In genomic region chr11:63680842-63681207, GRCh38 we compare ENCODE assay signal across 1 cellular context.
TF ChIP-seq lines count a peak whose summit lies in the region.

No MANE protein-coding gene starts in this region.

TF ChIP-seq in HepG2, 621 proteins besides CTCF, POLR2A, EP300 and RAD21:
- TF ChIP-seq BRF2 (CRISPR knock-in tag; IDR thresholded peaks at IDR 0.05) = 0 out of 2 replicates have a peak, but pooled peaks have one; percentile 29
- no peak for TF ChIP-seq RARA (CRISPR knock-in tag; IDR thresholded peaks at IDR 0.05)
- TF ChIP-seq MAFF (IDR thresholded peaks at IDR 0.05; ENCODE audit: low read depth, low read length) = no peak
- no peak for TF ChIP-seq HOXA3 (CRISPR knock-in tag; IDR thresholded peaks at IDR 0.05)
- TF ChIP-seq ZSCAN5A (CRISPR knock-in tag; IDR thresholded peaks at IDR 0.05; ENCODE audit: borderline replicate concordance) = 0 out of 2 replicates have a peak, but pooled peaks have one; percentile 20
- no peak for TF ChIP-seq ZMAT3 (CRISPR knock-in tag; conservative IDR thresholded peaks at IDR 0.05)
- TF ChIP-seq FOXJ3 (CRISPR knock-in tag; IDR thresholded peaks at IDR 0.05; ENCODE audit: borderline replicate concordance) = peak; percentile 17; the same call in 1 of the 2 replicates
- peak; percentile 16; the same call in 1 of the 2 replicates for TF ChIP-seq REPIN1 (CRISPR knock-in tag; IDR thresholded peaks at IDR 0.05; ENCODE audit: borderline replicate concordance, low read depth)
- TF ChIP-seq ZNF446 (CRISPR knock-in tag; IDR thresholded peaks at IDR 0.05) = peak; percentile 62; the same call in 1 of the 2 replicates
- TF ChIP-seq ZSCAN20 (CRISPR knock-in tag; IDR thresholded peaks at IDR 0.05; ENCODE audit: borderline replicate concordance) = no peak
- TF ChIP-seq ATF6 (CRISPR knock-in tag; conservative IDR thresholded peaks at IDR 0.05) = no peak
- peak; percentile 72 for TF ChIP-seq TARDBP (CRISPR knock-in tag; IDR thresholded peaks at IDR 0.05)
- TF ChIP-seq SNAPC2 (CRISPR knock-in tag; IDR thresholded peaks at IDR 0.05) = peak; percentile 29; the same call in 1 of the 2 replicates
- TF ChIP-seq ZNF260 (CRISPR knock-in tag; IDR thresholded peaks at IDR 0.05; ENCODE audit: borderline replicate concordance, low read depth) = no peak
- no peak for TF ChIP-seq ZNF740 (CRISPR knock-in tag; IDR thresholded peaks at IDR 0.05)
- TF ChIP-seq SP140L (CRISPR knock-in tag; IDR thresholded peaks at IDR 0.05; ENCODE audit: borderline replicate concordance) = 0 out of 2 replicates have a peak, but pooled peaks have one; percentile 1
- TF ChIP-seq ZNF354B (CRISPR knock-in tag; IDR thresholded peaks at IDR 0.05) = 0 out of 2 replicates have a peak, but pooled peaks have one; percentile 43
- TF ChIP-seq YEATS4 (CRISPR knock-in tag; IDR thresholded peaks at IDR 0.05; ENCODE audit: borderline replicate concordance) = peak; percentile 2; the same call in 1 of the 2 replicates
- 0 out of 2 replicates have a peak, but pooled peaks have one; percentile 13 for TF ChIP-seq ZNF878 (CRISPR knock-in tag; IDR thresholded peaks at IDR 0.05)
- TF ChIP-seq ZNF331 (CRISPR knock-in tag; IDR thresholded peaks at IDR 0.05) = no peak
- TF ChIP-seq, protein P1, sequence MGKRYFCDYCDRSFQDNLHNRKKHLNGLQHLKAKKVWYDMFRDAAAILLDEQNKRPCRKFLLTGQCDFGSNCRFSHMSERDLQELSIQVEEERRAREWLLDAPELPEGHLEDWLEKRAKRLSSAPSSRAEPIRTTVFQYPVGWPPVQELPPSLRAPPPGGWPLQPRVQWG (CRISPR knock-in tag; IDR thresholded peaks at IDR 0.05; ENCODE audit: borderline replicate concordance, low read depth) = no peak
- no peak for TF ChIP-seq ZNF607 (CRISPR knock-in tag; IDR thresholded peaks at IDR 0.05; ENCODE audit: borderline replicate concordance)
- no peak for TF ChIP-seq PHB2 (IDR thresholded peaks at IDR 0.05; ENCODE audit: partially characterized antibody)
- TF ChIP-seq, protein P2, sequence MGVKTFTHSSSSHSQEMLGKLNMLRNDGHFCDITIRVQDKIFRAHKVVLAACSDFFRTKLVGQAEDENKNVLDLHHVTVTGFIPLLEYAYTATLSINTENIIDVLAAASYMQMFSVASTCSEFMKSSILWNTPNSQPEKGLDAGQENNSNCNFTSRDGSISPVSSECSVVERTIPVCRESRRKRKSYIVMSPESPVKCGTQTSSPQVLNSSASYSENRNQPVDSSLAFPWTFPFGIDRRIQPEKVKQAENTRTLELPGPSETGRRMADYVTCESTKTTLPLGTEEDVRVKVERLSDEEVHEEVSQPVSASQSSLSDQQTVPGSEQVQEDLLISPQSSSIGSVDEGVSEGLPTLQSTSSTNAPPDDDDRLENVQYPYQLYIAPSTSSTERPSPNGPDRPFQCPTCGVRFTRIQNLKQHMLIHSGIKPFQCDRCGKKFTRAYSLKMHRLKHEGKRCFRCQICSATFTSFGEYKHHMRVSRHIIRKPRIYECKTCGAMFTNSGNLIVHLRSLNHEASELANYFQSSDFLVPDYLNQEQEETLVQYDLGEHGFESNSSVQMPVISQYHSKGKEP (CRISPR knock-in tag; IDR thresholded peaks at IDR 0.05) = no peak
